In the genomic region with DNA sequence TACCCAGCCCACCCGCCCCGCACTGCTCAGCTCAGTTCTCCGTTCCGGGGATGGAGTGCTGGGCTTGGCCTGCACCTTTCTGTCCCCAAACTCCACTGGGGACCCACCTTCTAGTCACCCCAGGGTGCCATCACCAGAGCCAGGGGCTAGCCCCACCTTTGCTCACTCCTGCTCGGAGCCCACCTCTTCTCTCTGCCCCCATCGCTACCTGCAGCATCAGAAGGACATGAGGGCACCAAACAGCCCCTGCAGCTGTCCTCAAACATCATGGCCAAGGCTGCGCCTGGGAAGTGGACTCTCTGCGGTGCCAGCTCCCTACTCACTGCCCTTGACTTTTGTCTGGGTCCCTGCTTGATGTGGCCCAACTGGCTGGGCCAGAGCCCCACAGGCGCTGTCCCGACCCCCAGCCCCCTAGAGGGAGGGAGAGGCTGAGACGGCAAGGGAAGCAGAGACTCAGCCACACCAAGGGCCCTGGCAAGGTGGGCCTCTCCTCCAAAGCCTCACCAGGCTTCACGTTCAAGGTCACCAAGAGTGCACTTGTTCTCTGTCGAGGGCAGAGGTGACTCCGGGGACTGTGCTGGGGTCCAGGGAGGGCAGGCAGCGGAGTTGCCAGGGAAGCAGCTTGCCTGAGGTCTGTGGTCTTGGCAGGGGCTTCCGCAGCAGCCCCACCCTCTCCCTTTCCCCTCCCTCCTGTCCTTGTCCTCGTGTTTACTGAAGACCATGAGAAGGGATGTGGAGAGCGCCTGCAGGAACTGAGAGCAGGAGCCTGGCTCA, we compare ENCODE assay signal across 1 cellular context.
TF ChIP-seq lines count a peak whose summit lies in the region.
"Not testable (repeated sequence)": the region's sequence is repeated elsewhere in the genome, so short reads cannot be mapped to it uniquely, and the experiment has no call there.

No MANE protein-coding gene starts in this region.

TF ChIP-seq in HepG2, 621 proteins besides CTCF, POLR2A, EP300 and RAD21:
- TF ChIP-seq RARA (CRISPR knock-in tag; IDR thresholded peaks at IDR 0.05) (peak; percentile 80), MTF2 (CRISPR knock-in tag; IDR thresholded peaks at IDR 0.05; ENCODE audit: borderline replicate concordance) (peak; percentile 14; the same call in 1 of the 2 replicates), NR2F6 (IDR thresholded peaks at IDR 0.05) (0 out of 2 replicates have a peak, but pooled peaks have one; percentile 17), HNF4A (CRISPR knock-in tag; IDR thresholded peaks at IDR 0.05) (peak; percentile 31; the same call in 1 of the 2 replicates), SKI (IDR thresholded peaks at IDR 0.05; ENCODE audit: partially characterized antibody) (peak; percentile 18)
- TF ChIP-seq NR2F6 (CRISPR knock-in tag; IDR thresholded peaks at IDR 0.05): not testable (repeated sequence)
